ENCODE assay signal across 7 cellular contexts in the genomic region with DNA sequence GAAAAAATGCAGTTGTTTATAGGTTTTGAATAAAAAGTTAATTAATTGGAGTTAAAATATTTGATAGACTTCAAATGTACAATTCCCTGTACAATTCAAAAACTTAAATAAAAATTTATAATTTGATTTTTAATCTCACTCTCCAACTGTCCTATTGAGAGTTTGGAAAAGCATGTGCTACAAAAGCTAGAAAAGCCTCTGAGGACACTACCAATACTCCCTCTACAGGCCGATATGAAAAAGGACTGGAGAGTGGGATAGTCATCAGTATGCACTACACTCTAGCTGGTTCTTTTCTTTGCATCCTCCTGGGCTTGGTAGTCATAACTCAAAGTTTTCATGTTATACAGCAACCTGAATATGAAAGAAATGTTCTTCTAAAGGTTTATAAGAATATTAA.
A peak's percentile ranks its signal among the peaks of the same experiment; 100 is the strongest.
DNase-seq lines count a peak whose midpoint lies in the region; ATAC-seq, FAIRE-seq and TF ChIP-seq lines count a peak whose summit lies in the region.
"Not testable (repeated sequence)": the region's sequence is repeated elsewhere in the genome, so short reads cannot be mapped to it uniquely, and the experiment has no call there.

No MANE protein-coding gene starts in this region.

- H2AFZ ChIP-seq in astrocyte (ENCODE audit: low read depth, low read length), result not testable (repeated sequence)

- H3K4me1 ChIP-seq in A673 (ENCODE audit: insufficient read depth, low read length, poor library complexity, severe bottlenecking); astrocyte (ENCODE audit: insufficient read depth, low read length); kidney (ENCODE audit: control insufficient read depth in 1 of 2, insufficient read depth in 1 of 2, low read depth in 1 of 2, low read length in 2 of 2): not testable (repeated sequence)

- H3K4me3 ChIP-seq in A673 (ENCODE audit: low read depth, low read length, poor library complexity, severe bottlenecking); astrocyte (ENCODE audit: insufficient read depth, low read depth, low read length); kidney (ENCODE audit: low read length in 2 of 2): not testable (repeated sequence)

- H3K9me3 Mint-ChIP-seq in astrocyte (ENCODE audit: unreplicated experiment); neural crest cell: not testable (repeated sequence)

- peak; percentile 53 for ATAC-seq in GM19351 (IDR thresholded peaks at IDR 0.05; ENCODE audit: unreplicated experiment)

- H3K27ac Mint-ChIP-seq in astrocyte (ENCODE audit: unreplicated experiment); neural crest cell (ENCODE audit: unreplicated experiment): not testable (repeated sequence)

- BruUV-seq in A673 (replicated peaks; lab: Mats Ljungman, UMichigan), result not testable (repeated sequence)

- CTCF ChIA-PET in A673 (lab: Charles Lee), result not testable (repeated sequence)

- H3K27me3 Mint-ChIP-seq in astrocyte (ENCODE audit: low read depth, unreplicated experiment); neural crest cell (ENCODE audit: low read depth): not testable (repeated sequence)

- H3K27me3 ChIP-seq in A673 (replicated peaks; ENCODE audit: insufficient read depth, low read depth, low read length, poor library complexity); astrocyte (ENCODE audit: insufficient read depth, low read length): not testable (repeated sequence)

- POLR2A ChIA-PET in A673 (lab: Charles Lee; ENCODE audit: low non-redundant PET), result not testable (repeated sequence)

- intact Hi-C loops in A673 (cut with micrococcal nuclease; ENCODE audit: unreplicated experiment); kidney (cut with DNase I): not testable (repeated sequence)

- H3K4me1 Mint-ChIP-seq in astrocyte (ENCODE audit: low read depth, unreplicated experiment); neural crest cell: not testable (repeated sequence)

- H3K4me3 Mint-ChIP-seq in astrocyte (ENCODE audit: unreplicated experiment); neural crest cell: not testable (repeated sequence)

- not testable (repeated sequence) for DNase-seq in A673 (ENCODE audit: low spot score); RCC 7860 (ENCODE audit: low spot score); astrocyte (ENCODE audit: low read depth); kidney; neural crest cell (ENCODE audit: low read depth, low spot score)

- H3K36me3 Mint-ChIP-seq in astrocyte (ENCODE audit: low read depth, unreplicated experiment); neural crest cell (ENCODE audit: low read depth): not testable (repeated sequence)

- 0 out of 2 replicates have a peak, but pooled peaks have one; percentile 17 for TF ChIP-seq CTCF in A673 (conservative IDR thresholded peaks at IDR 0.05; ENCODE audit: low read depth, low read length)
- not testable (repeated sequence) for TF ChIP-seq CTCF in astrocyte (IDR thresholded peaks at IDR 0.05; ENCODE audit: insufficient read depth, low read depth, low read length); kidney (IDR thresholded peaks at IDR 0.05; ENCODE audit: borderline replicate concordance, extremely low read depth, insufficient read depth)
- TF ChIP-seq CTCF in neural crest cell (conservative IDR thresholded peaks at IDR 0.05), result peak; percentile 41

- H3K9ac ChIP-seq in astrocyte (ENCODE audit: low read length); kidney (ENCODE audit: low read length in 2 of 2): not testable (repeated sequence)

- H4K20me1 ChIP-seq in astrocyte (ENCODE audit: insufficient read depth, low read length), result not testable (repeated sequence)

- FAIRE-seq in RCC 7860 (lab: Jason Lieb, UNC) (peak; percentile 79), astrocyte (lab: Jason Lieb, UNC) (peak; percentile 78), endometrium (lab: Jason Lieb, UNC) (peak; percentile 92), kidney (lab: Jason Lieb, UNC) (peak; percentile 98)

- H3K9me3 ChIP-seq in A673 (ENCODE audit: low read depth, low read length, poor library complexity, severe bottlenecking); astrocyte (ENCODE audit: insufficient read depth, low read depth, low read length); kidney (ENCODE audit: control insufficient read depth in 1 of 2, low read length in 2 of 2): not testable (repeated sequence)

- not testable (repeated sequence) for H3K4me2 ChIP-seq in astrocyte (ENCODE audit: low read length)

- H3K36me3 ChIP-seq in A673 (ENCODE audit: insufficient read depth, low read length, poor library complexity, severe bottlenecking); astrocyte (ENCODE audit: insufficient read depth, low read length); kidney (ENCODE audit: control insufficient read depth in 1 of 2, insufficient read depth in 2 of 2, low read length in 2 of 2): not testable (repeated sequence)

- not testable (repeated sequence) for H3K27ac ChIP-seq in A673 (ENCODE audit: low read depth, low read length, poor library complexity, severe bottlenecking); astrocyte (ENCODE audit: low read depth, low read length); kidney (ENCODE audit: low read depth in 2 of 2, low read length in 2 of 2)

- not testable (repeated sequence) for H3K79me2 ChIP-seq in astrocyte (ENCODE audit: insufficient read depth, low read length)
